In the genomic region with DNA sequence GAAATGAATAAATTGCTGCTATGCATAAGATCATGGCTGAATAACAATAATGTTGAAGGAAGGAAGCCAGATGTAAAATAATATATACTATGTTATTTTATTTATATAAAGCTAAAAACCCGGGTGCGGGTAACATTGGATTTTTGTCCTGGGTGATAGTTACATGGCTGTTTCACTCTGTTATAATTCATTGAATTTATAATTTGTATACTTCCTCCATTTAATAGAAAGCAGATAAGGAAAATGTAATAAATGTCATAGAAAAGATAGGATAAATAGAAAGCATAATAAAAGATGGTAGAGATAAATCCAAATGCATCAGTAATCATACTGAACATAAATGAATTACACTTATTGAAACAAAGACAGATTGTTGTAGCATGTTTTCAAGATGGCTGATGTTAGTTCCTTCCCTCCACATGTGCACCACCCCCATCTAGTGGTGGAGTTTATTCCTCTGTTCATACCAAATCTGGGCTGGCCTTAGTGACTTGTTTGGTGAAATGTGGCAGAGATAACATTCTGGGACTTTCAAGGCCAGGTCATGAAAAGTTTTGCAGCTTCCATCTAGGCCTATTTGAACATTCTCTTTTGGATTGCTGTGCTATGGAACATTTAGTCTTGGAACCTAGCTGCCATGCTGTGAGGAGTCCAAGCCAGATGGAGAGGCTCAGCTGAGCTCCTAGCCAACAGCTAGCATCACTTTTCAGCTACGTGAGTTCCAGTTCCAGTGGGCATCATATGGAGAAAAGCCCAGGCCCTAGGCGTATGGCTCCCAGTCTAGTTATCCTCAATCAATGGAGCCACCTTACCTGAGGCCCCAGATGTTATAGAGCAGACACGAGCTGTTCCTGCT, we compare ENCODE assay signal across 8 cellular contexts. TPM values are rescaled to one million over a fixed set of nuclear protein-coding genes. Genes with fewer than 3 reads are reported as not detected.
DNase-seq lines count a peak whose midpoint lies in the region; ATAC-seq and TF ChIP-seq lines count a peak whose summit lies in the region.

No MANE protein-coding gene starts in this region.

- peak; percentile 71 for TF ChIP-seq CTCF in glutamatergic neuron (IDR thresholded peaks at IDR 0.05; ENCODE audit: partially characterized antibody, unreplicated experiment)

- no peak overlapping the region for H3K27ac Mint-ChIP-seq in glutamatergic neuron (ENCODE audit: unreplicated experiment)

- no peaks in the 10 kb centered on the region for H3K4me1 Mint-ChIP-seq in glutamatergic neuron (ENCODE audit: low read depth, unreplicated experiment)

- no peak overlapping the region for H3K4me3 Mint-ChIP-seq in glutamatergic neuron (ENCODE audit: unreplicated experiment)

- H3K9me3 Mint-ChIP-seq in glutamatergic neuron (ENCODE audit: unreplicated experiment), result no peaks in the 10 kb centered on the region

- DNase-seq in ELR (ENCODE audit: low read depth), result peak; percentile 68
- peak; percentile 78 for DNase-seq in RPMI7951 (ENCODE audit: low read depth)
- DNase-seq in activated effector memory CD4-positive, alpha-beta T cell treated with anti-CD3 and anti-CD28 coated beads, Interleukin-2, amount 50 U/mL, for 16 hours, result peak; percentile 78
- DNase-seq in glutamatergic neuron, result peak; percentile 27
- peak; percentile 36 for DNase-seq in stimulated activated CD4-positive, alpha-beta T cell treated with anti-CD3 and anti-CD28 coated beads, Interleukin-12 subunit alpha, Interleukin-12 subunit beta, amount 100 ng/mL, for 4 hours
- no peak for DNase-seq in DMS79 treated with DMSO at 0.1 percent for 48 hours (lab: John Stamatoyannopoulos, UW)
- no peak for DNase-seq in SHP77 (lab: John Stamatoyannopoulos, UW)

- H3K27me3 Mint-ChIP-seq in glutamatergic neuron (ENCODE audit: unreplicated experiment), result no peaks in the 10 kb centered on the region

- peak; percentile 60 for ATAC-seq in HG03354 (IDR thresholded peaks at IDR 0.05; ENCODE audit: poor library complexity, severe bottlenecking, unreplicated experiment)

- peaks cover 11% of the 10 kb centered on the region for H3K36me3 Mint-ChIP-seq in glutamatergic neuron (ENCODE audit: unreplicated experiment)

RNA-seq across cellular contexts. Expression of gene AHCYL2, which starts 46.9 kb away (rescaled TPM):
- total RNA-seq in RPMI7951 (2014; rRNA removed; shearing (Covaris generic)), result 9.8 and 10.0 TPM in 2 replicates
- 16.8 TPM for total RNA-seq in glutamatergic neuron (ENCODE audit: unreplicated experiment)

Comparison
In these comparisons a context has a peak if more than half of its experiments do, and no peak if none do; other contexts are left out.
1. DNase-seq: peak in ELR (single experiment), RPMI7951 (single experiment), activated effector memory CD4-positive, alpha-beta T cell treated with anti-CD3 and anti-CD28 coated beads, Interleukin-2, amount 50 U/mL, for 16 hours (single experiment), glutamatergic neuron (single experiment) and stimulated activated CD4-positive, alpha-beta T cell treated with anti-CD3 and anti-CD28 coated beads, Interleukin-12 subunit alpha, Interleukin-12 subunit beta, amount 100 ng/mL, for 4 hours (single experiment); none in DMS79 treated with DMSO at 0.1 percent for 48 hours (single experiment) and SHP77 (0 of 2).